8 cellular contexts compared by ENCODE assay signal in the genomic region with DNA sequence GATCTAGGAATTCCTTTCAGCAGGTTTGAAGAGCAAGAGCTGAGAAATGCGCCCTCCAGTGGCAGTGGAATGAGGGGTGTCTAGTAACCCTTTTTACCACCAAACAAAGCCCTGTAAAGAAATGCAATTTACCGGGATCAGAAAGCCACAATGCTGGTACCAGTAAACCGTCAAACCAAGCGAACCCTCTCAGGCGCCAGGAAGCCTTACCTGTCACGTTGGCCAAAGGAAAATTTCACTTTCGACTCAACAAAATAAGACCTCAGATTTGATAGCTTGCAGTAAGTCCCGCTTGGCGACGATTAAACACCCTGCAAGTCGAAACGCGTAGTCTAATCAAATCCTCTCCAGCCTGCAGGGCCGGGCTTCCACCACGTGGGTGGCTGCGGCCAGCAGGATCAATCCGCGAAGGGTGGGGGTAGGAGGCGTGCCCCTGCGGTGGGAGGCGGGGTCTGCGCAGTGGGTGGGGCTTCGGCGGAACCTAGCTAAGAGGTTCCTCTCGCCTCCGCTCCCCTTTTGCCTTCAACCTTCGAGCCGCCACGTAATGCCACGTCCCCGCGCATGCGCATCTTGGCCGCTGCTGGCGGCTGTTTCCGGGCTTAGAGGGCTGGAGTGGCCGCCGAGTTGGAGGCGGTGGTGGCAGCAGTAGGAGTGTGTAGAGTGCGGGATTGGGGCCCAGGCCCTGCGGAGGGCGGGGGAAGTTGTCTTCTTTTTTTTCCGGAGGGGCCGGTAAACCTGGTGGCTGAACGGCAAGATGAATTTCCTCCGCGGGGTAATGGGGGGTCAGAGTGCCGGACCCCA. TPM values are rescaled to one million over a fixed set of nuclear protein-coding genes. Genes with fewer than 3 reads are reported as not detected.
A peak's percentile ranks its signal among the peaks of the same experiment; 100 is the strongest.
DNase-seq lines count a peak whose midpoint lies in the region; ATAC-seq and TF ChIP-seq lines count a peak whose summit lies in the region.

A gene with protein sequence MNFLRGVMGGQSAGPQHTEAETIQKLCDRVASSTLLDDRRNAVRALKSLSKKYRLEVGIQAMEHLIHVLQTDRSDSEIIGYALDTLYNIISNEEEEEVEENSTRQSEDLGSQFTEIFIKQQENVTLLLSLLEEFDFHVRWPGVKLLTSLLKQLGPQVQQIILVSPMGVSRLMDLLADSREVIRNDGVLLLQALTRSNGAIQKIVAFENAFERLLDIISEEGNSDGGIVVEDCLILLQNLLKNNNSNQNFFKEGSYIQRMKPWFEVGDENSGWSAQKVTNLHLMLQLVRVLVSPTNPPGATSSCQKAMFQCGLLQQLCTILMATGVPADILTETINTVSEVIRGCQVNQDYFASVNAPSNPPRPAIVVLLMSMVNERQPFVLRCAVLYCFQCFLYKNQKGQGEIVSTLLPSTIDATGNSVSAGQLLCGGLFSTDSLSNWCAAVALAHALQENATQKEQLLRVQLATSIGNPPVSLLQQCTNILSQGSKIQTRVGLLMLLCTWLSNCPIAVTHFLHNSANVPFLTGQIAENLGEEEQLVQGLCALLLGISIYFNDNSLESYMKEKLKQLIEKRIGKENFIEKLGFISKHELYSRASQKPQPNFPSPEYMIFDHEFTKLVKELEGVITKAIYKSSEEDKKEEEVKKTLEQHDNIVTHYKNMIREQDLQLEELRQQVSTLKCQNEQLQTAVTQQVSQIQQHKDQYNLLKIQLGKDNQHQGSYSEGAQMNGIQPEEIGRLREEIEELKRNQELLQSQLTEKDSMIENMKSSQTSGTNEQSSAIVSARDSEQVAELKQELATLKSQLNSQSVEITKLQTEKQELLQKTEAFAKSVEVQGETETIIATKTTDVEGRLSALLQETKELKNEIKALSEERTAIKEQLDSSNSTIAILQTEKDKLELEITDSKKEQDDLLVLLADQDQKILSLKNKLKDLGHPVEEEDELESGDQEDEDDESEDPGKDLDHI (plus strand): TSS at position 512 of the 801 bp plus-strand sequence. CDS start 243 bp downstream, at position 755.

- H3K9me3 ChIP-seq in SU-DHL-6 (ENCODE audit: insufficient read depth, low read length): no peaks in the 10 kb centered on the region
- H3K9me3 ChIP-seq in ovary: no peaks in the 10 kb centered on the region
- no peaks in the 10 kb centered on the region for H3K9me3 ChIP-seq in thyroid gland

- ATAC-seq in HG02759 (IDR thresholded peaks at IDR 0.05; ENCODE audit: unreplicated experiment): peak; percentile 92
- peak; percentile 90 for ATAC-seq in activated naive CD8-positive, alpha-beta T cell treated with anti-CD3 and anti-CD28 coated beads, Interleukin-2, amount 10 ng/mL, durations not matched to agents 7 days and 5 days (ENCODE audit: low read depth)

- DNase-seq in NCI-H128 (lab: John Stamatoyannopoulos, UW; ENCODE audit: unreplicated experiment): peak; percentile 86
- peak; percentile 99 for DNase-seq in activated naive CD8-positive, alpha-beta T cell treated with anti-CD3 and anti-CD28 coated beads, Interleukin-2, amount 10 ng/mL, durations not matched to agents 7 days and 5 days
- DNase-seq in head of caudate nucleus: peak; percentile 97 to 100 (median 99)
- peak; percentile 99 to 100 (median 99) for DNase-seq in ovary
- peak; percentile 98 for DNase-seq in thyroid gland

- H3K27me3 ChIP-seq in SU-DHL-6 (ENCODE audit: low read length) (no peaks in the 10 kb centered on the region), ovary (no peaks in the 10 kb centered on the region), thyroid gland (no peaks in the 10 kb centered on the region)

- H3K27ac Mint-ChIP-seq in activated naive CD8-positive, alpha-beta T cell treated with anti-CD3 and anti-CD28 coated beads, Interleukin-2, amount 10 ng/mL, durations not matched to agents 7 days and 5 days: peak within 1 kb of the TSS; percentile 98

- intact Hi-C loops in head of caudate nucleus (cut with DNase I): loop anchor here (1.0 kb wide), 1 partner anchor 51 kb away; a partner anchor contains a TSS
- intact Hi-C loops in ovary (cut with DNase I): loop anchor here (1.0 to 10.0 kb wide), 4 partner anchors 47 to 51 kb away; a partner anchor contains a TSS
- intact Hi-C loops in thyroid gland (cut with DNase I): loop anchor here (5.0 kb wide), 1 partner anchor 52 kb away; a partner anchor contains a TSS

- POLR2A ChIA-PET in activated naive CD8-positive, alpha-beta T cell treated with anti-CD3 and anti-CD28 coated beads, Interleukin-2, amount 10 ng/mL, durations not matched to agents 7 days and 5 days (lab: Charles Lee): interaction anchor here (0.6 to 4.0 kb wide), 25 partner anchors 9 to 216 kb away, joined by 3 to 52 read pairs (median 5); a partner anchor contains a TSS

- peak within 1 kb of the TSS; percentile 73 for H3K9ac ChIP-seq in SU-DHL-6 (ENCODE audit: low read length)

- H3K27ac ChIP-seq in SU-DHL-6 (ENCODE audit: low read depth, low read length): peak within 1 kb of the TSS; percentile 63
- peak within 1 kb of the TSS; percentile 94 to 97 for H3K27ac ChIP-seq in ovary
- H3K27ac ChIP-seq in thyroid gland: peak within 1 kb of the TSS; percentile 92 to 98 (median 96)

- H4K20me1 ChIP-seq in SU-DHL-6 (ENCODE audit: low read depth, low read length): no peaks in the 10 kb centered on the region

- H3K9me2 ChIP-seq in SU-DHL-6 (replicated peaks; ENCODE audit: insufficient read depth, low read length): no peaks in the 10 kb centered on the region

- peaks cover 10% of the 10 kb centered on the region for H3K36me3 Mint-ChIP-seq in activated naive CD8-positive, alpha-beta T cell treated with anti-CD3 and anti-CD28 coated beads, Interleukin-2, amount 10 ng/mL, durations not matched to agents 7 days and 5 days

- H3K36me3 ChIP-seq in SU-DHL-6 (ENCODE audit: low read length): no peaks in the 10 kb centered on the region
- no peaks in the 10 kb centered on the region for H3K36me3 ChIP-seq in ovary
- no peaks in the 10 kb centered on the region for H3K36me3 ChIP-seq in thyroid gland

- peak within 1 kb of the TSS; percentile 74 for H2AFZ ChIP-seq in SU-DHL-6 (ENCODE audit: low read depth, low read length, severe bottlenecking)

- no peaks in the 10 kb centered on the region for H3K27me3 Mint-ChIP-seq in activated naive CD8-positive, alpha-beta T cell treated with anti-CD3 and anti-CD28 coated beads, Interleukin-2, amount 10 ng/mL, durations not matched to agents 7 days and 5 days

- TF ChIP-seq CTCF in GM12873 (IDR thresholded peaks at IDR 0.05; ENCODE audit: insufficient read depth, low read depth, low read length, missing control alignments): peak; percentile 84
- peak; percentile 68 for TF ChIP-seq CTCF in SU-DHL-6 (IDR thresholded peaks at IDR 0.05; ENCODE audit: insufficient read depth, low read length, poor library complexity, severe bottlenecking)
- TF ChIP-seq CTCF in ovary (IDR thresholded peaks at IDR 0.05): peak; percentile 37 to 74 (median 69)
- TF ChIP-seq CTCF in thyroid gland (IDR thresholded peaks at IDR 0.05): peak; percentile 50 to 94 (median 72)

- H3K4me1 Mint-ChIP-seq in activated naive CD8-positive, alpha-beta T cell treated with anti-CD3 and anti-CD28 coated beads, Interleukin-2, amount 10 ng/mL, durations not matched to agents 7 days and 5 days: peaks cover 39% of the 10 kb centered on the region

- peak; percentile 43 for TF ChIP-seq EP300 in ovary (IDR thresholded peaks at IDR 0.05)

- H3K79me2 ChIP-seq in SU-DHL-6 (ENCODE audit: insufficient read depth, low read length): peaks cover 21% of the 10 kb centered on the region; the same call in 1 of the 2 replicates

- no peaks in the 10 kb centered on the region for H3F3A ChIP-seq in SU-DHL-6 (ENCODE audit: insufficient read depth)

- peak within 1 kb of the TSS; percentile 81 for H3K4me2 ChIP-seq in SU-DHL-6 (ENCODE audit: low read depth, low read length, poor library complexity, severe bottlenecking)

- 0 to 1% (median 1%) methylated on average over 33 to 48 of the region's 48 CpGs for WGBS in ovary, 3 donors
- WGBS in thyroid gland, 2 donors: 0 to 1% methylated on average over 24 to 36 of the region's 48 CpGs

- no peaks in the 10 kb centered on the region for H3K9me3 Mint-ChIP-seq in activated naive CD8-positive, alpha-beta T cell treated with anti-CD3 and anti-CD28 coated beads, Interleukin-2, amount 10 ng/mL, durations not matched to agents 7 days and 5 days

- TF ChIP-seq POLR2A in ovary (IDR thresholded peaks at IDR 0.05): peak; percentile 96
- TF ChIP-seq POLR2A in thyroid gland (IDR thresholded peaks at IDR 0.05): peak; percentile 96

- H3K4me3 ChIP-seq in SU-DHL-6 (ENCODE audit: insufficient read depth, low read length, poor library complexity, severe bottlenecking) (peak within 1 kb of the TSS; percentile 76), ovary (peak within 1 kb of the TSS; percentile 77), thyroid gland (replicated peaks in 1 of 3) (peak within 1 kb of the TSS; percentile 62 to 96 (median 86))

- H3K4me3 Mint-ChIP-seq in activated naive CD8-positive, alpha-beta T cell treated with anti-CD3 and anti-CD28 coated beads, Interleukin-2, amount 10 ng/mL, durations not matched to agents 7 days and 5 days: peak within 1 kb of the TSS; percentile 94

- H3K4me1 ChIP-seq in ovary (ENCODE audit: insufficient read depth) (peaks cover 6% of the 10 kb centered on the region), thyroid gland (peaks cover 23 to 30% of the 10 kb centered on the region in 2 donors)

RNA-seq across cellular contexts. Expression of the gene that starts here (rescaled TPM):
- 10 to 100 TPM; 32.3 to 34.6 TPM for total RNA-seq in activated naive CD8-positive, alpha-beta T cell treated with anti-CD3 and anti-CD28 coated beads, Interleukin-2, amount 10 ng/mL, durations not matched to agents 7 days and 5 days
- 10 to 100 TPM; 52.2 to 91.3 (median 74.3) TPM for total RNA-seq in ovary
- polyA plus RNA-seq in ovary: 10 to 100 TPM; 50.7 to 56.2 TPM
- 100 to 1,000 TPM in 2 of 4 donors, 10 to 100 TPM in 2; 97.2 to 102 (median 100) TPM for total RNA-seq in thyroid gland

Comparison
In these comparisons a context has a peak if more than half of its experiments do, and no peak if none do; other contexts are left out.
1. Peak in every context shown above with its lines: DNase-seq, ATAC-seq, H3K4me3 ChIP-seq and H3K27ac ChIP-seq.